ENCODE assay signal across 39 cellular contexts in genomic region chr3:15157441-15157840, GRCh38.
"Had no signal": no experiment of that assay in that cellular context is flagged by ENCODE, and none has a peak within 500 bp of the region (broad histone marks: within the 10 kb centered on the region; RNA-seq: fewer than 3 reads in every experiment).

No MANE protein-coding gene starts in this region.

- H3K4me1 Mint-ChIP-seq: activated naive CD4-positive, alpha-beta T cell treated with anti-CD3 and anti-CD28 coated beads, Interleukin-2, amount 10 ng/mL, durations not matched to agents 7 days and 5 days; activated T-helper 17 cell treated with anti-CD3 and anti-CD28 coated beads, Interleukin-2, amount 50 U/mL, for 72 hours; brain; central memory CD8-positive, alpha-beta T cell had no signal

- H3K27me3 ChIP-seq: adrenal gland, ascending aorta, body of pancreas had no signal

- H3K27ac Mint-ChIP-seq: activated naive CD4-positive, alpha-beta T cell treated with anti-CD3 and anti-CD28 coated beads for 36 hours; activated naive CD4-positive, alpha-beta T cell treated with anti-CD3 and anti-CD28 coated beads, Interleukin-2, amount 10 ng/mL, durations not matched to agents 7 days and 5 days; activated naive CD4-positive, alpha-beta T cell treated with anti-CD3 and anti-CD28 coated beads, Interleukin-2, amount 50 U/mL, for 24 hours; activated naive CD4-positive, alpha-beta T cell treated with anti-CD3 and anti-CD28 coated beads, Interleukin-2, amount 50 U/mL, for 72 hours; activated naive CD8-positive, alpha-beta T cell; activated naive CD8-positive, alpha-beta T cell treated with anti-CD3 and anti-CD28 coated beads for 36 hours; activated naive CD8-positive, alpha-beta T cell treated with anti-CD3 and anti-CD28 coated beads, Interleukin-2, amount 10 ng/mL, durations not matched to agents 7 days and 5 days; activated naive CD8-positive, alpha-beta T cell treated with anti-CD3 and anti-CD28 coated beads, Interleukin-2, amount 50 U/mL, for 24 hours; activated T-cell treated with anti-CD3 and anti-CD28 coated beads, Interleukin-2, amount 50 U/mL, for 24 hours; activated T-cell treated with anti-CD3 and anti-CD28 coated beads, Interleukin-2, amount 50 U/mL, for 72 hours; activated T-helper 1 cell treated with anti-CD3 and anti-CD28 coated beads, Interleukin-12 subunit alpha, Interleukin-12 subunit beta, Interleukin-2, Interleukin-4 antibody, amounts not matched to agents 30 ng/mL and 10 ng/mL and 1 ng/mL, durations not matched to agents 14 hours and 24 hours and 36 hours; activated T-helper 17 cell treated with anti-CD3 and anti-CD28 coated beads, Interleukin-2, amount 50 U/mL, for 72 hours; activated T-helper 2 cell treated with anti-CD3 and anti-CD28 coated beads, Interferon-gamma antibody, Interleukin-2, Interleukin-4, amounts not matched to agents 10 μg/mL and 5 μg/mL and 100 μg/mL, durations not matched to agents 14 hours and 24 hours and 36 hours; brain had no signal

- ATAC-seq: activated naive CD4-positive, alpha-beta T cell treated with anti-CD3 and anti-CD28 coated beads, Interleukin-2, amount 50 U/mL, for 72 hours; activated naive CD8-positive, alpha-beta T cell treated with anti-CD3 and anti-CD28 coated beads, Interleukin-2, amount 50 U/mL, for 24 hours; activated T-cell treated with anti-CD3 and anti-CD28 coated beads, Interleukin-2, amount 50 U/mL, for 4 hours; activated T-cell treated with anti-CD3 and anti-CD28 coated beads, Interleukin-2, amount 50 U/mL, for 72 hours; activated T-helper 17 cell treated with anti-CD3 and anti-CD28 coated beads, Interleukin-2, amount 50 U/mL, for 72 hours; body of pancreas had no signal

- H3K4me1 ChIP-seq: adrenal gland, ascending aorta, body of pancreas, breast epithelium had no signal

- H3K4me3 Mint-ChIP-seq: activated naive CD4-positive, alpha-beta T cell treated with anti-CD3 and anti-CD28 coated beads for 36 hours; activated naive CD4-positive, alpha-beta T cell treated with anti-CD3 and anti-CD28 coated beads, Interleukin-2, amount 10 ng/mL, durations not matched to agents 7 days and 5 days; activated naive CD4-positive, alpha-beta T cell treated with anti-CD3 and anti-CD28 coated beads, Interleukin-2, amount 50 U/mL, for 24 hours; activated naive CD8-positive, alpha-beta T cell; activated naive CD8-positive, alpha-beta T cell treated with anti-CD3 and anti-CD28 coated beads for 36 hours; activated naive CD8-positive, alpha-beta T cell treated with anti-CD3 and anti-CD28 coated beads, Interleukin-2, amount 10 ng/mL, durations not matched to agents 7 days and 5 days; activated naive CD8-positive, alpha-beta T cell treated with anti-CD3 and anti-CD28 coated beads, Interleukin-2, amount 50 U/mL, for 24 hours; activated T-cell treated with anti-CD3 and anti-CD28 coated beads, Interleukin-2, amount 50 U/mL, for 24 hours; activated T-cell treated with anti-CD3 and anti-CD28 coated beads, Interleukin-2, amount 50 U/mL, for 4 hours; activated T-cell treated with anti-CD3 and anti-CD28 coated beads, Interleukin-2, amount 50 U/mL, for 72 hours; activated T-helper 1 cell treated with anti-CD3 and anti-CD28 coated beads, Interleukin-12 subunit alpha, Interleukin-12 subunit beta, Interleukin-2, Interleukin-4 antibody, amounts not matched to agents 30 ng/mL and 10 ng/mL and 1 ng/mL, durations not matched to agents 14 hours and 24 hours and 36 hours; activated T-helper 17 cell treated with anti-CD3 and anti-CD28 coated beads, Interleukin-2, amount 50 U/mL, for 72 hours; brain; central memory CD8-positive, alpha-beta T cell had no signal

- H3K27ac ChIP-seq: adrenal gland, ascending aorta, body of pancreas, brain microvascular endothelial cell, breast epithelium, cardiac muscle cell had no signal

- H3K4me3 ChIP-seq: adrenal gland, ascending aorta, body of pancreas, breast epithelium, cardiac muscle cell had no signal

- DNase-seq: activated effector memory CD4-positive, alpha-beta T cell treated with anti-CD3 and anti-CD28 coated beads, Interleukin-2, amount 50 U/mL, for 16 hours; activated effector memory CD4-positive, alpha-beta T cell treated with Interleukin-2 at 50 U/mL for 16 hours; activated gamma-delta T cell; activated gamma-delta T cell treated with Interleukin-2 at 50 U/mL for 16 hours; activated naive CD4-positive, alpha-beta T cell; activated naive CD4-positive, alpha-beta T cell treated with anti-CD3 and anti-CD28 coated beads for 36 hours; activated naive CD4-positive, alpha-beta T cell treated with anti-CD3 and anti-CD28 coated beads, Interleukin-2, amount 10 ng/mL, durations not matched to agents 7 days and 5 days; activated naive CD4-positive, alpha-beta T cell treated with anti-CD3 and anti-CD28 coated beads, Interleukin-2, amount 50 U/mL, for 16 hours; activated naive CD4-positive, alpha-beta T cell treated with Interleukin-2 at 50 U/mL for 16 hours; activated naive CD8-positive, alpha-beta T cell treated with anti-CD3 and anti-CD28 coated beads for 36 hours; activated naive CD8-positive, alpha-beta T cell treated with anti-CD3 and anti-CD28 coated beads, Interleukin-2, amount 10 ng/mL, durations not matched to agents 7 days and 5 days; activated naive CD8-positive, alpha-beta T cell treated with anti-CD3 and anti-CD28 coated beads, Interleukin-2, amount 50 U/mL, for 24 hours; activated T-cell treated with anti-CD3 and anti-CD28 coated beads, Interleukin-2, amount 50 U/mL, for 1 hour; activated T-cell treated with anti-CD3 and anti-CD28 coated beads, Interleukin-2, amount 50 U/mL, for 24 hours; activated T-cell treated with anti-CD3 and anti-CD28 coated beads, Interleukin-2, amount 50 U/mL, for 4 hours; activated T-cell treated with anti-CD3 and anti-CD28 coated beads, Interleukin-2, amount 50 U/mL, for 48 hours; activated T-cell treated with anti-CD3 and anti-CD28 coated beads, Interleukin-2, amount 50 U/mL, for 72 hours; adrenal gland; amniotic stem cell; amygdala; anterior cingulate cortex; aorta; body of pancreas; brain microvascular endothelial cell; caudate nucleus; central memory CD4-positive, alpha-beta T cell; cerebellar nuclear complex had no signal

- H3K9me3 Mint-ChIP-seq: central memory CD8-positive, alpha-beta T cell had no signal

- H3K36me3 ChIP-seq: adrenal gland, ascending aorta, brain microvascular endothelial cell, breast epithelium, cardiac muscle cell had no signal

- H3K36me3 Mint-ChIP-seq: activated naive CD4-positive, alpha-beta T cell treated with anti-CD3 and anti-CD28 coated beads, Interleukin-2, amount 10 ng/mL, durations not matched to agents 7 days and 5 days; activated naive CD4-positive, alpha-beta T cell treated with anti-CD3 and anti-CD28 coated beads, Interleukin-2, amount 50 U/mL, for 24 hours; activated naive CD4-positive, alpha-beta T cell treated with anti-CD3 and anti-CD28 coated beads, Interleukin-2, amount 50 U/mL, for 72 hours; activated naive CD8-positive, alpha-beta T cell treated with anti-CD3 and anti-CD28 coated beads for 36 hours; brain had no signal

- FAIRE-seq: bronchial epithelial cell had no signal

- H3K9me3 ChIP-seq: adrenal gland, ascending aorta, body of pancreas, breast epithelium had no signal
